ENCODE assay signal across 18 cellular contexts in the genomic region with DNA sequence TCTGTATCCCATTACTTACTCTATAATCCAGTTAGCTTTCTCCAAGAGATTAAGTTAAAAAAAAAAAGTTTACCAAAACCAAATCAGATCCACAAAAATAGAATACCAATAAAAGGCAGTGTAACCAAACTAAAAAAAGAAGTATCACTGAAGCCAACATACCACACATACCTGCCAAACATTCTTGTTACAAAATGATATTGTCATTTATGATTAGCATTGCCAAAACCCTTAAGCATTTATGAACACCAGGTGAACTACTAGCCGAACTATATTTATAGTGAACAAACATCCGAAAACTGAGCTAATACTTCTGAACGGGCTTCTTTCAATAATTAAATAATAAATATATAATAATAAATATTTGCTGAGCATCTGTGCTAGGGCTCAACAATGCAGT. TPM values are rescaled to one million over a fixed set of nuclear protein-coding genes. Genes with fewer than 3 reads are reported as not detected.
DNase-seq lines count a peak whose midpoint lies in the region; ATAC-seq and TF ChIP-seq lines count a peak whose summit lies in the region.
"Had no signal": no experiment of that assay in that cellular context is flagged by ENCODE, and none has a peak within 500 bp of the region (broad histone marks: within the 10 kb centered on the region; RNA-seq: fewer than 3 reads in every experiment).

No MANE protein-coding gene starts in this region.

- 77% methylated on average over 3 of the region's 3 CpGs for WGBS in right cardiac atrium

- TF ChIP-seq CTCF in LNCaP clone FGC (IDR thresholded peaks at IDR 0.05; ENCODE audit: control insufficient read depth, extremely low read depth, insufficient read depth) (no peak), left ventricle myocardium inferior (IDR thresholded peaks at IDR 0.05; ENCODE audit: borderline replicate concordance) (no peak)

- ATAC-seq in Right ventricle myocardium superior (ENCODE audit: poor library complexity) (peak; percentile 67), right cardiac atrium (no peak), GM18909 (IDR thresholded peaks at IDR 0.05; ENCODE audit: poor library complexity, unreplicated experiment) (no peak)
- ATAC-seq: A549 had no signal

- H3K4me3 ChIP-seq in right cardiac atrium (ENCODE audit: low read length) (no peak overlapping the region), LNCaP clone FGC (ENCODE audit: low read depth, low read length) (no peak overlapping the region), left ventricle myocardium inferior (peak overlapping the region; percentile 60), skeletal muscle tissue (ENCODE audit: low read length in 3 of 3) (peak overlapping the region; percentile 22 to 67 (median 63))
- H3K4me3 ChIP-seq: A549 had no signal

- H3K27ac ChIP-seq in right cardiac atrium (ENCODE audit: low read length) (no peak overlapping the region), left ventricle myocardium inferior (replicated peaks) (peak overlapping the region; percentile 83), skeletal muscle tissue (ENCODE audit: low read depth, low read length) (peak overlapping the region; percentile 69)
- H3K27ac ChIP-seq: A549 had no signal

- H3K27me3 ChIP-seq in right cardiac atrium (ENCODE audit: control insufficient read depth, insufficient read depth) (no peaks in the 10 kb centered on the region), left ventricle myocardium inferior (ENCODE audit: low read depth) (no peaks in the 10 kb centered on the region), skeletal muscle tissue (ENCODE audit: control insufficient read depth in 3 of 3, insufficient read depth in 3 of 3, low read length in 3 of 3) (no peaks in the 10 kb centered on the region)

- peaks cover 2% of the 10 kb centered on the region for H3K4me1 ChIP-seq in right cardiac atrium (ENCODE audit: control insufficient read depth, insufficient read depth, low read length)
- peaks cover 17% of the 10 kb centered on the region for H3K4me1 ChIP-seq in left ventricle myocardium inferior
- peaks cover 0 to 4% (median 4%) of the 10 kb centered on the region in 3 donors for H3K4me1 ChIP-seq in skeletal muscle tissue (ENCODE audit: control insufficient read depth in 3 of 3, insufficient read depth in 3 of 3, low read length in 3 of 3)

- peak overlapping the region; percentile 66 to 84 (median 77) for H3K9ac ChIP-seq in skeletal muscle tissue (ENCODE audit: low read depth in 1 of 3, low read length in 3 of 3)

- H3K9me3 ChIP-seq in right cardiac atrium (ENCODE audit: control insufficient read depth, low read length) (no peaks in the 10 kb centered on the region), left ventricle myocardium inferior (replicated peaks) (no peaks in the 10 kb centered on the region), skeletal muscle tissue (ENCODE audit: control insufficient read depth in 3 of 3, low read length in 3 of 3) (no peaks in the 10 kb centered on the region)
- H3K9me3 ChIP-seq: A549 had no signal

- no peak for DNase-seq in Right ventricle myocardium superior
- no peak for DNase-seq in right cardiac atrium
- peak; percentile 58 for DNase-seq in LNCaP clone FGC (ENCODE audit: low read depth)
- no peak for DNase-seq in left ventricle myocardium inferior
- DNase-seq in NCI-H146 (lab: John Stamatoyannopoulos, UW): no peak
- DNase-seq: DMS79, H7, HFFc6, MV-4-11, NCI-H1694, NCI-H2081, NCI-H2171, NCI-H345, NCI-H774, SHP77 had no signal

- intact Hi-C loops in Right ventricle myocardium superior (cut with DNase I): no loop called here
- intact Hi-C loops in right cardiac atrium (cut with DNase I): loop anchor here in 1 of 4 donors (10.0 kb wide), 1 partner anchor 118 kb away; no protein-coding TSS in a partner anchor
- intact Hi-C loops in left ventricle myocardium inferior (cut with micrococcal nuclease): no loop called here

- H3K36me3 ChIP-seq in left ventricle myocardium inferior: peaks cover 37% of the 10 kb centered on the region
- H3K36me3 ChIP-seq in skeletal muscle tissue (ENCODE audit: control insufficient read depth in 3 of 3, insufficient read depth in 3 of 3, low read length in 3 of 3): peaks cover 6 to 16% (median 12%) of the 10 kb centered on the region in 3 donors

RNA-seq across cellular contexts. Expression of a gene that starts 59.1 kb away (rescaled TPM):
- total RNA-seq in Right ventricle myocardium superior: 9.0 TPM
- total RNA-seq in right cardiac atrium: 10 to 100 TPM; 12.4 to 14.8 (median 13.4) TPM
- polyA plus RNA-seq in right cardiac atrium: 13.0 TPM
- total RNA-seq in left ventricle myocardium inferior: 10.1 TPM
- total RNA-seq in skeletal muscle tissue: 13.6 TPM

Comparison
In these comparisons a context has a peak if more than half of its experiments do, and no peak if none do; other contexts are left out.
1. H3K4me3 ChIP-seq: peak in left ventricle myocardium inferior (single experiment) and skeletal muscle tissue (3 of 3); none in right cardiac atrium (single experiment) and LNCaP clone FGC (single experiment).